12 cellular contexts compared by ENCODE assay signal in genomic region chr15:96342611-96343528, GRCh38. TPM values are rescaled to one million over a fixed set of nuclear protein-coding genes. Genes with fewer than 3 reads are reported as not detected.
DNase-seq lines count a peak whose midpoint lies in the region; ATAC-seq lines count a peak whose summit lies in the region.
"Had no signal": no experiment of that assay in that cellular context is flagged by ENCODE, and none has a peak within 500 bp of the region (broad histone marks: within the 10 kb centered on the region; RNA-seq: fewer than 3 reads in every experiment).

No MANE protein-coding gene starts in this region.

- peaks cover 16% of the 10 kb centered on the region for H3K4me1 ChIP-seq in NT2/D1 (ENCODE audit: insufficient read depth, insufficient read length)
- H3K4me1 ChIP-seq in duodenal mucosa (ENCODE audit: control insufficient read depth in 1 of 2, insufficient read depth in 2 of 2, low read length in 2 of 2), result peaks cover 39 to 43% of the 10 kb centered on the region in 2 donors
- peaks cover 0 to 74% (median 59%) of the 10 kb centered on the region in 5 donors for H3K4me1 ChIP-seq in subcutaneous abdominal adipose tissue (ENCODE audit: control insufficient read depth in 5 of 5, insufficient read depth in 5 of 5, low read length in 5 of 5)

- H3K9me3 ChIP-seq in NT2/D1 (ENCODE audit: insufficient read depth, low read length) (no peaks in the 10 kb centered on the region), duodenal mucosa (ENCODE audit: control insufficient read depth in 1 of 2, low read length in 2 of 2) (no peaks in the 10 kb centered on the region), subcutaneous abdominal adipose tissue (ENCODE audit: control insufficient read depth in 5 of 5, low read length in 5 of 5) (no peaks in the 10 kb centered on the region)
- H3K9me3 ChIP-seq: neutrophil had no signal

- H3K27me3 ChIP-seq in NT2/D1 (ENCODE audit: insufficient read depth, insufficient read length), result peaks cover 88% of the 10 kb centered on the region
- H3K27me3 ChIP-seq in duodenal mucosa (ENCODE audit: control insufficient read depth in 1 of 2, insufficient read depth in 2 of 2, low read length in 2 of 2), result peaks cover 8 to 16% of the 10 kb centered on the region in 2 donors
- peaks cover 0 to 14% (median 0%) of the 10 kb centered on the region in 5 donors for H3K27me3 ChIP-seq in subcutaneous abdominal adipose tissue (ENCODE audit: control insufficient read depth in 5 of 5, insufficient read depth in 4 of 5, low read length in 5 of 5)

- H3K4me3 ChIP-seq in NT2/D1 (ENCODE audit: insufficient read length, low read depth) (peak overlapping the region; percentile 24), duodenal mucosa (ENCODE audit: low read depth in 1 of 2, low read length in 2 of 2) (peak overlapping the region; percentile 46 to 53), subcutaneous abdominal adipose tissue (ENCODE audit: low read depth in 1 of 5, low read length in 5 of 5) (peak overlapping the region in 4 of 5 donors; percentile 3 to 96 (median 81))

- H3K27ac ChIP-seq in duodenal mucosa (ENCODE audit: low read depth, low read length) (no peak overlapping the region), subcutaneous abdominal adipose tissue (ENCODE audit: low read depth, low read length) (peak overlapping the region; percentile 70)
- H3K27ac ChIP-seq: neutrophil had no signal

- DNase-seq in NT2/D1 (ENCODE audit: low read depth, low spot score) (no peak), lung microvascular endothelial cell (ENCODE audit: low read depth in 2 of 2) (peak; percentile 68 to 79)
- no peak for DNase-seq in NK-92 treated with Interleukin-12 subunit alpha and Interleukin-12 subunit beta, amount 100 ng/mL, for 24 hours (lab: John Stamatoyannopoulos, UW)
- DNase-seq: activated naive CD8-positive, alpha-beta T cell treated with anti-CD3 and anti-CD28 coated beads, Interleukin-2, amount 10 ng/mL, durations not matched to agents 7 days and 5 days; DMS79 treated with DMSO at 0.1 percent for 48 hours; Karpas-422 had no signal

- ATAC-seq in GM19397 (IDR thresholded peaks at IDR 0.05; ENCODE audit: unreplicated experiment), result no peak
- ATAC-seq in GM18502 (IDR thresholded peaks at IDR 0.05; ENCODE audit: poor library complexity, unreplicated experiment), result no peak
- no peak for ATAC-seq in GM21529 (IDR thresholded peaks at IDR 0.05; ENCODE audit: unreplicated experiment)

- no peak overlapping the region for H3K9ac ChIP-seq in NT2/D1 (ENCODE audit: insufficient read length, low read depth)
- peak overlapping the region; percentile 18 to 19 for H3K9ac ChIP-seq in duodenal mucosa (ENCODE audit: low read depth in 1 of 2, low read length in 2 of 2)
- H3K9ac ChIP-seq in subcutaneous abdominal adipose tissue (ENCODE audit: low read length in 5 of 5), result peak overlapping the region in 3 of 5 donors; percentile 35 to 43 (median 40)

- no peaks in the 10 kb centered on the region for H3K36me3 ChIP-seq in NT2/D1 (ENCODE audit: insufficient read depth, insufficient read length, low read length)
- H3K36me3 ChIP-seq in duodenal mucosa (ENCODE audit: control insufficient read depth in 1 of 2, insufficient read depth in 2 of 2, low read length in 2 of 2), result no peaks in the 10 kb centered on the region
- peaks cover 0 to 3% (median 0%) of the 10 kb centered on the region in 5 donors for H3K36me3 ChIP-seq in subcutaneous abdominal adipose tissue (ENCODE audit: control insufficient read depth in 5 of 5, insufficient read depth in 5 of 5, low read length in 5 of 5)
- H3K36me3 ChIP-seq: neutrophil had no signal

RNA-seq across cellular contexts. Expression of gene NR2F2, which starts 12.4 kb away (rescaled TPM):
- 17.4 and 25.0 TPM in 2 replicates for total RNA-seq in lung microvascular endothelial cell
- total RNA-seq: activated naive CD8-positive, alpha-beta T cell treated with anti-CD3 and anti-CD28 coated beads, Interleukin-2, amount 10 ng/mL, durations not matched to agents 7 days and 5 days had no signal

Comparison
In these comparisons a context has a peak if more than half of its experiments do, and no peak if none do; other contexts are left out.
1. DNase-seq: peak in lung microvascular endothelial cell (2 of 2); none in NT2/D1 (single experiment) and NK-92 treated with Interleukin-12 subunit alpha and Interleukin-12 subunit beta, amount 100 ng/mL, for 24 hours (single experiment).
2. H3K4me3 ChIP-seq: peak in every context shown above with its lines; median percentile 81 in subcutaneous abdominal adipose tissue; 50 in duodenal mucosa; 24 in NT2/D1.